ENCODE assay signal across 9 cellular contexts in the genomic region with DNA sequence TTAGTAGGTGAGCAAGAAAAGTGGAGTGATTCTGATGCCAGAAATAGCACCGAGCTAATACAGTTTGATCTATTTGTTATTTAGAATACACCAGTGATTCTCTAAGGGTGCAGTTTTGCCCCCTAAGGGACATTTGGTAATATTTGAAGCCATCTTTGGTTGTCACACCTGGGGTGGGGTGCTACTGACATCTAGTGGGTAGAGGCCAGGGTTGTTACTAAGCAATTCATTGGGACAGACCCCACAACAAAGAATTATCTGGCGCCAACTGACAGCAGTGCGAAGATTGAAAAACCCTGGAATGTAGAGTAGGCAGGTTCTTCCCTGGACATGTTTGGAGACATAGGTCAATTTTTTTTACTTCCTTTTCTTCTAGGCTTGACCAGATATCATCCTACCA. TPM values are rescaled to one million over a fixed set of nuclear protein-coding genes. Genes with fewer than 3 reads are reported as not detected.
DNase-seq lines count a peak whose midpoint lies in the region; ATAC-seq and TF ChIP-seq lines count a peak whose summit lies in the region.
"Had no signal": no experiment of that assay in that cellular context is flagged by ENCODE, and none has a peak within 500 bp of the region (broad histone marks: within the 10 kb centered on the region; RNA-seq: fewer than 3 reads in every experiment).

No MANE protein-coding gene starts in this region.

- CTCF ChIA-PET in activated CD4-positive, alpha-beta memory T cell treated with anti-CD3 and anti-CD28 coated beads for 36 hours (lab: Charles Lee) = interaction anchor here (1.0 kb wide), 2 partner anchors 11 to 12 kb away, joined by 3 to 4 read pairs; no protein-coding TSS in a partner anchor

- no peak overlapping the region for H3K27ac Mint-ChIP-seq in activated CD4-positive, alpha-beta memory T cell treated with anti-CD3 and anti-CD28 coated beads for 36 hours
- H3K27ac Mint-ChIP-seq in glutamatergic neuron (ENCODE audit: unreplicated experiment) = no peak overlapping the region
- H3K27ac Mint-ChIP-seq in stimulated activated naive CD8-positive, alpha-beta T cell treated with anti-CD3 and anti-CD28 coated beads, Interleukin-15, amount 100 ng/mL, for 72 hours = no peak overlapping the region
- H3K27ac Mint-ChIP-seq: natural killer cell treated with Interleukin-12 subunit alpha and Interleukin-12 subunit beta and Interleukin-15 and Interleukin-18, amount 100 ng/mL, for 72 hours had no signal

- no peak overlapping the region for H3K4me2 ChIP-seq in Loucy (ENCODE audit: low read depth, low read length, poor library complexity, severe bottlenecking)

- H4K20me1 ChIP-seq in Loucy (ENCODE audit: insufficient read depth, low read length, poor library complexity, severe bottlenecking) = no peaks in the 10 kb centered on the region

- H3K4me3 Mint-ChIP-seq in activated CD4-positive, alpha-beta memory T cell treated with anti-CD3 and anti-CD28 coated beads for 36 hours = no peak overlapping the region
- H3K4me3 Mint-ChIP-seq in glutamatergic neuron (ENCODE audit: unreplicated experiment) = no peak overlapping the region
- no peak overlapping the region for H3K4me3 Mint-ChIP-seq in stimulated activated naive CD8-positive, alpha-beta T cell treated with anti-CD3 and anti-CD28 coated beads, Interleukin-15, amount 100 ng/mL, for 72 hours
- H3K4me3 Mint-ChIP-seq: natural killer cell treated with Interleukin-12 subunit alpha and Interleukin-12 subunit beta and Interleukin-15 and Interleukin-18, amount 100 ng/mL, for 72 hours had no signal

- H3K9ac ChIP-seq in Loucy (ENCODE audit: low read depth, low read length, poor library complexity, severe bottlenecking) = no peak overlapping the region

- intact Hi-C loops in activated CD4-positive, alpha-beta memory T cell treated with anti-CD3 and anti-CD28 coated beads for 36 hours (cut with micrococcal nuclease) = loop anchor here (2.0 to 5.0 kb wide), 2 partner anchors 186 to 297 kb away; no protein-coding TSS in a partner anchor

- no peaks in the 10 kb centered on the region for H3K9me3 Mint-ChIP-seq in activated CD4-positive, alpha-beta memory T cell treated with anti-CD3 and anti-CD28 coated beads for 36 hours
- H3K9me3 Mint-ChIP-seq in glutamatergic neuron (ENCODE audit: unreplicated experiment) = no peaks in the 10 kb centered on the region
- H3K9me3 Mint-ChIP-seq in stimulated activated naive CD8-positive, alpha-beta T cell treated with anti-CD3 and anti-CD28 coated beads, Interleukin-15, amount 100 ng/mL, for 72 hours = no peaks in the 10 kb centered on the region
- H3K9me3 Mint-ChIP-seq: natural killer cell treated with Interleukin-12 subunit alpha and Interleukin-12 subunit beta and Interleukin-15 and Interleukin-18, amount 100 ng/mL, for 72 hours had no signal

- no peaks in the 10 kb centered on the region for H3F3A ChIP-seq in Loucy (ENCODE audit: low read depth)

- peak; percentile 95 for TF ChIP-seq CTCF in Loucy (conservative IDR thresholded peaks at IDR 0.05; ENCODE audit: low read length)
- peak; percentile 39 for TF ChIP-seq CTCF in glutamatergic neuron (IDR thresholded peaks at IDR 0.05; ENCODE audit: partially characterized antibody, unreplicated experiment)

- peak; percentile 63 for DNase-seq in DMS53 (lab: John Stamatoyannopoulos, UW)
- peak; percentile 48 for DNase-seq in activated CD4-positive, alpha-beta memory T cell treated with anti-CD3 and anti-CD28 coated beads for 36 hours
- peak; percentile 49 for DNase-seq in glutamatergic neuron
- peak; percentile 39 to 51 for DNase-seq in stimulated activated naive CD8-positive, alpha-beta T cell treated with anti-CD3 and anti-CD28 coated beads, Interleukin-15, amount 100 ng/mL, for 72 hours
- no peak for DNase-seq in GOT3 (lab: John Stamatoyannopoulos, UW)
- DNase-seq in cerebellar nuclear complex (lab: John Stamatoyannopoulos, UW) = no peak

- no peaks in the 10 kb centered on the region for H3K9me3 ChIP-seq in Loucy (ENCODE audit: insufficient read depth, low read depth, low read length)

- H3K4me1 Mint-ChIP-seq in activated CD4-positive, alpha-beta memory T cell treated with anti-CD3 and anti-CD28 coated beads for 36 hours (ENCODE audit: low read depth) = peaks cover 11% of the 10 kb centered on the region
- H3K4me1 Mint-ChIP-seq in glutamatergic neuron (ENCODE audit: low read depth, unreplicated experiment) = no peaks in the 10 kb centered on the region
- peaks cover 33% of the 10 kb centered on the region for H3K4me1 Mint-ChIP-seq in stimulated activated naive CD8-positive, alpha-beta T cell treated with anti-CD3 and anti-CD28 coated beads, Interleukin-15, amount 100 ng/mL, for 72 hours

- peaks cover 49% of the 10 kb centered on the region; the same call in 1 of the 2 replicates for H3K79me2 ChIP-seq in Loucy (ENCODE audit: insufficient read depth, low read length)

- H3K9me2 ChIP-seq in Loucy (replicated peaks; ENCODE audit: low read depth, low read length) = no peaks in the 10 kb centered on the region

- H3K4me3 ChIP-seq in Loucy (ENCODE audit: low read length, poor library complexity, severe bottlenecking) = no peak overlapping the region

- H3K36me3 Mint-ChIP-seq in activated CD4-positive, alpha-beta memory T cell treated with anti-CD3 and anti-CD28 coated beads for 36 hours = no peaks in the 10 kb centered on the region
- H3K36me3 Mint-ChIP-seq in glutamatergic neuron (ENCODE audit: unreplicated experiment) = no peaks in the 10 kb centered on the region
- H3K36me3 Mint-ChIP-seq: natural killer cell treated with Interleukin-12 subunit alpha and Interleukin-12 subunit beta and Interleukin-15 and Interleukin-18, amount 100 ng/mL, for 72 hours had no signal

- no peaks in the 10 kb centered on the region for H3K27me3 ChIP-seq in Loucy (ENCODE audit: insufficient read depth, low read length, poor library complexity, severe bottlenecking)

- H3K36me3 ChIP-seq in Loucy (ENCODE audit: insufficient read depth, low read length) = no peaks in the 10 kb centered on the region

- H3K27me3 Mint-ChIP-seq in activated CD4-positive, alpha-beta memory T cell treated with anti-CD3 and anti-CD28 coated beads for 36 hours = no peaks in the 10 kb centered on the region
- no peaks in the 10 kb centered on the region for H3K27me3 Mint-ChIP-seq in glutamatergic neuron (ENCODE audit: unreplicated experiment)
- no peaks in the 10 kb centered on the region for H3K27me3 Mint-ChIP-seq in stimulated activated naive CD8-positive, alpha-beta T cell treated with anti-CD3 and anti-CD28 coated beads, Interleukin-15, amount 100 ng/mL, for 72 hours

- no peak overlapping the region for H2AFZ ChIP-seq in Loucy (ENCODE audit: low read length)

- peak; percentile 78 for ATAC-seq in GM21423 (IDR thresholded peaks at IDR 0.05; ENCODE audit: unreplicated experiment)
- ATAC-seq in stimulated activated naive CD8-positive, alpha-beta T cell treated with anti-CD3 and anti-CD28 coated beads, Interleukin-15, amount 100 ng/mL, for 72 hours = peak; percentile 90

- H3K4me1 ChIP-seq in Loucy (ENCODE audit: insufficient read depth, low read length, poor library complexity, severe bottlenecking) = peaks cover 15% of the 10 kb centered on the region

- POLR2A ChIA-PET in activated CD4-positive, alpha-beta memory T cell treated with anti-CD3 and anti-CD28 coated beads for 36 hours (lab: Charles Lee) = no interaction called here

RNA-seq across cellular contexts. Expression of gene PALS2, which starts 14.6 kb away (rescaled TPM):
- 10 to 100 TPM; 21.0 to 22.9 TPM for total RNA-seq in activated CD4-positive, alpha-beta memory T cell treated with anti-CD3 and anti-CD28 coated beads for 36 hours
- total RNA-seq in glutamatergic neuron (ENCODE audit: unreplicated experiment) = 23.4 TPM

Comparison
In these comparisons a context has a peak if more than half of its experiments do, and no peak if none do; other contexts are left out.
1. DNase-seq: peak in DMS53 (single experiment), activated CD4-positive, alpha-beta memory T cell treated with anti-CD3 and anti-CD28 coated beads for 36 hours (single experiment), glutamatergic neuron (single experiment) and stimulated activated naive CD8-positive, alpha-beta T cell treated with anti-CD3 and anti-CD28 coated beads, Interleukin-15, amount 100 ng/mL, for 72 hours (2 of 2); none in GOT3 (single experiment) and cerebellar nuclear complex (0 of 2).